ENCODE assay signal across 1 cellular context in the genomic region with DNA sequence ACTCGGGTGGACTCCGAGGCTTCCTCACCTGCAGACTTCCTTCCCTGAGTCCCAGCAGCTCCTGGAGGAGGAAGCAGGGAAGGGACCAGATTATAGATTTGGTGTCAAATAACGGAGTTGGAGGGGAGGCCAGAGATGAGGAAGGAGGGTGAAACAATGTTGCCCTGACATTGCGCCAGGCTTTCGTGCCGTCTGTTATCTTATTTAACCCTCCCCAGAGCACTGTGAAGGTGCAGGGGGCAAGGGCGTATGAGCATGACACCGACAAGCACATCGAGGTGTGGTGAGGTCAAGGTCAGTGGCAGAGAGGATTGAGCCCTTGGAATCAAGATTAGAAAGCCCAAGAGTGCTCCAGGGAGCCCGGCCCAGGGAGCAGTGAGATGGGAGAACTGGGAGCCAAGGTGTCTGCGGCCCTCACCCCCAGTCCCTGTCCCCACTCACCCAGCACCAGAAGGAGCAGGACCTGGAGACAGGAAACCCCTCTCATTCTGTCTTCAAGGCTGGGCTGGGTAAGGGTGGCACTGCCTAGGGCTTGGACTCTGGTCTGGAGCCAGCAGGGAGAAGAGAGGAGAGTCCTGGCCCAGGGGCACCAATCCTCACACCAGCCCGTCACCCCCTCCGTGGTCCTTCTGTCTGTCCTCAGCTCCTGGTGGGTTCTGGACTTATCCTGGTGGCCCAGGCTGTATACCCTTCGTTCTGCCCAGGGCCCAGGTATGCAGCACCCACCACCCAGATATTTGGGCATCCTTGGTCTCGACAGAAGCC.
TF ChIP-seq lines count a peak whose summit lies in the region.

No MANE protein-coding gene starts in this region.

TF ChIP-seq in HEK293, 187 proteins besides CTCF, POLR2A, EP300 and RAD21 (continued from another document):
- TF ChIP-seq ZNF146 (tag by site-specific recombination; IDR thresholded peaks at IDR 0.05), result no peak
- peak; percentile 62; the same call in 1 of the 2 replicates for TF ChIP-seq HIC1 (tag by site-specific recombination; IDR thresholded peaks at IDR 0.05)
- TF ChIP-seq, protein P1, sequence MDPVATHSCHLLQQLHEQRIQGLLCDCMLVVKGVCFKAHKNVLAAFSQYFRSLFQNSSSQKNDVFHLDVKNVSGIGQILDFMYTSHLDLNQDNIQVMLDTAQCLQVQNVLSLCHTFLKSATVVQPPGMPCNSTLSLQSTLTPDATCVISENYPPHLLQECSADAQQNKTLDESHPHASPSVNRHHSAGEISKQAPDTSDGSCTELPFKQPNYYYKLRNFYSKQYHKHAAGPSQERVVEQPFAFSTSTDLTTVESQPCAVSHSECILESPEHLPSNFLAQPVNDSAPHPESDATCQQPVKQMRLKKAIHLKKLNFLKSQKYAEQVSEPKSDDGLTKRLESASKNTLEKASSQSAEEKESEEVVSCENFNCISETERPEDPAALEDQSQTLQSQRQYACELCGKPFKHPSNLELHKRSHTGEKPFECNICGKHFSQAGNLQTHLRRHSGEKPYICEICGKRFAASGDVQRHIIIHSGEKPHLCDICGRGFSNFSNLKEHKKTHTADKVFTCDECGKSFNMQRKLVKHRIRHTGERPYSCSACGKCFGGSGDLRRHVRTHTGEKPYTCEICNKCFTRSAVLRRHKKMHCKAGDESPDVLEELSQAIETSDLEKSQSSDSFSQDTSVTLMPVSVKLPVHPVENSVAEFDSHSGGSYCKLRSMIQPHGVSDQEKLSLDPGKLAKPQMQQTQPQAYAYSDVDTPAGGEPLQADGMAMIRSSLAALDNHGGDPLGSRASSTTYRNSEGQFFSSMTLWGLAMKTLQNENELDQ (tag by site-specific recombination; IDR thresholded peaks at IDR 0.05; ENCODE audit: low read depth), result no peak
- no peak for TF ChIP-seq KLF10 (tag by site-specific recombination; IDR thresholded peaks at IDR 0.05)
- no peak for TF ChIP-seq ZNF585B (tag by site-specific recombination; IDR thresholded peaks at IDR 0.05)
- TF ChIP-seq ZNF707 (tag by site-specific recombination; IDR thresholded peaks at IDR 0.05), result no peak
- no peak for TF ChIP-seq ZXDB (tag by site-specific recombination; IDR thresholded peaks at IDR 0.05)
- TF ChIP-seq, protein P2, sequence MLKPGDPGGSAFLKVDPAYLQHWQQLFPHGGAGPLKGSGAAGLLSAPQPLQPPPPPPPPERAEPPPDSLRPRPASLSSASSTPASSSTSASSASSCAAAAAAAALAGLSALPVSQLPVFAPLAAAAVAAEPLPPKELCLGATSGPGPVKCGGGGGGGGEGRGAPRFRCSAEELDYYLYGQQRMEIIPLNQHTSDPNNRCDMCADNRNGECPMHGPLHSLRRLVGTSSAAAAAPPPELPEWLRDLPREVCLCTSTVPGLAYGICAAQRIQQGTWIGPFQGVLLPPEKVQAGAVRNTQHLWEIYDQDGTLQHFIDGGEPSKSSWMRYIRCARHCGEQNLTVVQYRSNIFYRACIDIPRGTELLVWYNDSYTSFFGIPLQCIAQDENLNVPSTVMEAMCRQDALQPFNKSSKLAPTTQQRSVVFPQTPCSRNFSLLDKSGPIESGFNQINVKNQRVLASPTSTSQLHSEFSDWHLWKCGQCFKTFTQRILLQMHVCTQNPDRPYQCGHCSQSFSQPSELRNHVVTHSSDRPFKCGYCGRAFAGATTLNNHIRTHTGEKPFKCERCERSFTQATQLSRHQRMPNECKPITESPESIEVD (tag by site-specific recombination; IDR thresholded peaks at IDR 0.05), result no peak
- TF ChIP-seq, protein P3, sequence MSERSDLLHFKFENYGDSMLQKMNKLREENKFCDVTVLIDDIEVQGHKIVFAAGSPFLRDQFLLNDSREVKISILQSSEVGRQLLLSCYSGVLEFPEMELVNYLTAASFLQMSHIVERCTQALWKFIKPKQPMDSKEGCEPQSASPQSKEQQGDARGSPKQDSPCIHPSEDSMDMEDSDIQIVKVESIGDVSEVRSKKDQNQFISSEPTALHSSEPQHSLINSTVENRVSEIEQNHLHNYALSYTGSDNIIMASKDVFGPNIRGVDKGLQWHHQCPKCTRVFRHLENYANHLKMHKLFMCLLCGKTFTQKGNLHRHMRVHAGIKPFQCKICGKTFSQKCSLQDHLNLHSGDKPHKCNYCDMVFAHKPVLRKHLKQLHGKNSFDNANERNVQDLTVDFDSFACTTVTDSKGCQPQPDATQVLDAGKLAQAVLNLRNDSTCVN (tag by site-specific recombination; optimal IDR thresholded peaks at IDR 0.05), result no peak
- no peak for TF ChIP-seq ZNF433 (tag by site-specific recombination; IDR thresholded peaks at IDR 0.05; ENCODE audit: low read depth)
- TF ChIP-seq ZFP41 (tag by site-specific recombination; IDR thresholded peaks at IDR 0.05; ENCODE audit: borderline replicate concordance), result no peak
- TF ChIP-seq ZNF449 (tag by site-specific recombination; IDR thresholded peaks at IDR 0.05), result no peak
- TF ChIP-seq ZEB2 (tag by site-specific recombination; IDR thresholded peaks at IDR 0.05), result 0 out of 2 replicates have a peak, but pooled peaks have one; percentile 25
